8 cellular contexts compared by ENCODE assay signal in the genomic region with DNA sequence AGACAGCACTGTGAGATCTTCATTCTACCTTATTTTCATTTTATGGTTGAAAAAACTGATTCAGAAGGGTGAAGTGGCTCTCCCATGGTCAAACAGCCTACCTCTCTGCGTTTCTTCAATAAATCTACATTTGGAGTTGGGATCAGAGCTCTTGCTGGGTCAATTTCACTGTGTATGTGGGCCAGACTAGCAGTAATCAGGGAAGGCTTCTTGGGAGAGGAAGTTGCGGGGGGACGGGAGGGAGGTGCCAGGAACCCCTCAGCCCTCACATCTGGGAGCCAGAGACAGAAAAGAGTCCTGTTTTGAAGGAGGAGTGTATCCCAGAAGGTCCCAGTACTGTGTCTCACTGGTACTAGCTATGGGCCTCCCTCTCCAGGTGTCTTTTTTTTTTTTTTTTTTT. TPM values are rescaled to one million over a fixed set of nuclear protein-coding genes. Genes with fewer than 3 reads are reported as not detected.
DNase-seq lines count a peak whose midpoint lies in the region; ATAC-seq, FAIRE-seq and TF ChIP-seq lines count a peak whose summit lies in the region.

No MANE protein-coding gene starts in this region.

- no peaks in the 10 kb centered on the region for H3K36me3 ChIP-seq in SU-DHL-6 (ENCODE audit: low read length)

- H3K27ac ChIP-seq in SU-DHL-6 (ENCODE audit: low read depth, low read length): peak overlapping the region; percentile 74

- H3K27me3 ChIP-seq in SU-DHL-6 (ENCODE audit: low read length): no peaks in the 10 kb centered on the region

- H4K20me1 ChIP-seq in SU-DHL-6 (ENCODE audit: low read depth, low read length): no peaks in the 10 kb centered on the region

- TF ChIP-seq POLR2A in GM12891 (IDR thresholded peaks at IDR 0.05; ENCODE audit: low read depth, low read length): no peak

- no peak for ATAC-seq in HG02938 (IDR thresholded peaks at IDR 0.05; ENCODE audit: unreplicated experiment)

- TF ChIP-seq CTCF in SU-DHL-6 (IDR thresholded peaks at IDR 0.05; ENCODE audit: insufficient read depth, low read length, poor library complexity, severe bottlenecking) (no peak), fibroblast of mammary gland (conservative IDR thresholded peaks at IDR 0.05; ENCODE audit: control insufficient read depth, insufficient read depth, low read depth, low read length) (no peak)

- H3K4me2 ChIP-seq in SU-DHL-6 (ENCODE audit: low read depth, low read length, poor library complexity, severe bottlenecking): peak overlapping the region; percentile 93

- no peak for FAIRE-seq in GM12891 (lab: Jason Lieb, UNC)

- peaks cover 9% of the 10 kb centered on the region for H3F3A ChIP-seq in SU-DHL-6 (ENCODE audit: insufficient read depth)

- no peaks in the 10 kb centered on the region for H3K9me2 ChIP-seq in SU-DHL-6 (replicated peaks; ENCODE audit: insufficient read depth, low read length)

- no peaks in the 10 kb centered on the region for H3K9me3 ChIP-seq in SU-DHL-6 (ENCODE audit: insufficient read depth, low read length)

- H3K4me3 ChIP-seq in SU-DHL-6 (ENCODE audit: insufficient read depth, low read length, poor library complexity, severe bottlenecking) (peak overlapping the region; percentile 94), fibroblast of mammary gland (ENCODE audit: control insufficient read depth, low read depth, low read length) (peak overlapping the region; percentile 82), skeletal muscle cell (ENCODE audit: low read depth, low read length) (peak overlapping the region; percentile 73)

- H2AFZ ChIP-seq in SU-DHL-6 (ENCODE audit: low read depth, low read length, severe bottlenecking): no peak overlapping the region

- peak overlapping the region; percentile 97 for H3K9ac ChIP-seq in SU-DHL-6 (ENCODE audit: low read length)

- intact Hi-C loops in head of caudate nucleus (cut with DNase I): no loop called here

- no peak for DNase-seq in GM12891 (ENCODE audit: insufficient read length, low spot score)
- no peak for DNase-seq in fibroblast of mammary gland (ENCODE audit: low read depth)
- DNase-seq in skeletal muscle cell (ENCODE audit: low read depth): no peak
- no peak for DNase-seq in stimulated activated CD4-positive, alpha-beta T cell treated with anti-CD3 and anti-CD28 coated beads, Interleukin-4, amount 100 ng/mL, for 4 hours
- no peak for DNase-seq in head of caudate nucleus
- DNase-seq in retina: no peak

- peaks cover 23% of the 10 kb centered on the region for H3K79me2 ChIP-seq in SU-DHL-6 (ENCODE audit: insufficient read depth, low read length)

TF ChIP-seq in GM12891, 5 proteins besides CTCF, POLR2A, EP300 and RAD21:
- TF ChIP-seq POU2F2 (IDR thresholded peaks at IDR 0.05; ENCODE audit: low read depth, low read length): no peak
- peak; percentile 30 for TF ChIP-seq SPI1 (IDR thresholded peaks at IDR 0.05; ENCODE audit: low read depth, low read length)
TF ChIP-seq in GM12891: peak in this region for 1.

RNA-seq across cellular contexts. Expression of gene KXD1, which starts 0.9 kb away (rescaled TPM):
- polyA plus RNA-seq in GM12891 (2012; ENCODE audit: low read depth, missing spikeins): 127 TPM

RNA-seq across cellular contexts. Expression of gene UBA52, which starts 13.1 kb away (rescaled TPM):
- 3,373 TPM for polyA plus RNA-seq in GM12891 (2012; ENCODE audit: low read depth, missing spikeins)

RNA-seq across cellular contexts. Expression of gene FKBP8, which starts 15.2 kb away (rescaled TPM):
- 173 TPM for polyA plus RNA-seq in GM12891 (2012; ENCODE audit: low read depth, missing spikeins)

RNA-seq across cellular contexts. Expression of gene REX1BD, which starts 30.0 kb away (rescaled TPM):
- polyA plus RNA-seq in GM12891 (2012; ENCODE audit: low read depth, missing spikeins): 35.8 TPM

RNA-seq across cellular contexts. Expression of gene ELL, which starts 36.7 kb away (rescaled TPM):
- 11.9 TPM for polyA plus RNA-seq in GM12891 (2012; ENCODE audit: low read depth, missing spikeins)
